ENCODE assay signal across 8 cellular contexts in genomic region chr5:32585446-32586250, GRCh38. TPM values are rescaled to one million over a fixed set of nuclear protein-coding genes. Genes with fewer than 3 reads are reported as not detected.
DNase-seq lines count a peak whose midpoint lies in the region; ATAC-seq and TF ChIP-seq lines count a peak whose summit lies in the region.

TSS of gene SUB1 (plus strand) at chr5:32585557. CDS start at chr5:32588513, 2,956 bp downstream.

- no peak for TF ChIP-seq RAD21 in Ishikawa (IDR thresholded peaks at IDR 0.05; ENCODE audit: low read depth)

- peak within 1 kb of the TSS; percentile 77 for H3K4me3 ChIP-seq in epithelial cell of proximal tubule (ENCODE audit: low read depth, low read length)
- peak within 1 kb of the TSS; percentile 74 to 94 for H3K4me3 ChIP-seq in mucosa of rectum (ENCODE audit: low read length in 2 of 2)

- peak within 1 kb of the TSS; percentile 79 to 90 for H3K9ac ChIP-seq in mucosa of rectum (ENCODE audit: low read depth in 1 of 2, low read length in 2 of 2)

- TF ChIP-seq CTCF in epithelial cell of proximal tubule (conservative IDR thresholded peaks at IDR 0.05; ENCODE audit: low read depth, low read length) = no peak

- DNase-seq in DMS114 treated with DMSO at 0.1 percent for 48 hours (lab: John Stamatoyannopoulos, UW; ENCODE audit: unreplicated experiment) (peak; percentile 76), OCI-M2 (lab: John Stamatoyannopoulos, UW; ENCODE audit: unreplicated experiment) (peak; percentile 45), activated T-cell treated with anti-CD3 and anti-CD28 coated beads for 4 hours (peak; percentile 92), epithelial cell of proximal tubule (ENCODE audit: low read depth) (no peak)
- DNase-seq in stimulated activated CD8-positive, alpha-beta memory T cell treated with anti-CD3 and anti-CD28 coated beads, Interleukin-4, amount 100 ng/mL, for 48 hours = peak; percentile 96

- no peaks in the 10 kb centered on the region for H3K27me3 ChIP-seq in mucosa of rectum (ENCODE audit: control insufficient read depth in 2 of 2, insufficient read depth in 2 of 2, low read length in 2 of 2)

- peaks cover 4 to 18% of the 10 kb centered on the region in 2 donors for H3K36me3 ChIP-seq in mucosa of rectum (ENCODE audit: control insufficient read depth in 2 of 2, insufficient read depth in 2 of 2, low read length in 2 of 2)

- H3K27ac ChIP-seq in mucosa of rectum (ENCODE audit: low read depth in 2 of 2, low read length in 2 of 2) = peak within 1 kb of the TSS; percentile 98 to 100

- ATAC-seq in GM21576 (IDR thresholded peaks at IDR 0.05; ENCODE audit: unreplicated experiment) = peak; percentile 39

- no peak for TF ChIP-seq EP300 in Ishikawa (IDR thresholded peaks at IDR 0.05; ENCODE audit: borderline replicate concordance)

- peaks cover 0 to 4% of the 10 kb centered on the region in 2 donors for H3K9me3 ChIP-seq in mucosa of rectum (ENCODE audit: control insufficient read depth in 2 of 2, low read length in 2 of 2)

- H3K4me1 ChIP-seq in mucosa of rectum (ENCODE audit: control insufficient read depth in 2 of 2, insufficient read depth in 2 of 2, low read length in 2 of 2) = peaks cover 9 to 16% of the 10 kb centered on the region in 2 donors

TF ChIP-seq in Ishikawa, 13 proteins besides CTCF, POLR2A, EP300 and RAD21:
- TF ChIP-seq TCF12 (IDR thresholded peaks at IDR 0.05; ENCODE audit: low read depth) (no peak), EGR1 (IDR thresholded peaks at IDR 0.05) (peak; percentile 48; the same call in 1 of the 2 replicates), FOXM1 (IDR thresholded peaks at IDR 0.05; ENCODE audit: borderline replicate concordance, low read depth) (no peak), CEBPB (IDR thresholded peaks at IDR 0.05) (no peak), YY1 (IDR thresholded peaks at IDR 0.05; ENCODE audit: low read depth) (peak; percentile 83), ZBTB7A (IDR thresholded peaks at IDR 0.05; ENCODE audit: low read depth) (no peak), CREB1 (IDR thresholded peaks at IDR 0.05; ENCODE audit: low read depth) (peak; percentile 46; the same call in 1 of the 2 replicates), MAX (IDR thresholded peaks at IDR 0.05) (peak; percentile 78), TEAD4 (IDR thresholded peaks at IDR 0.05) (no peak), USF1 (IDR thresholded peaks at IDR 0.05) (peak; percentile 99), NFIC (IDR thresholded peaks at IDR 0.05) (no peak), REST (IDR thresholded peaks at IDR 0.05; ENCODE audit: low read depth) (no peak), TAF1 (IDR thresholded peaks at IDR 0.05; ENCODE audit: low read depth) (peak; percentile 95)

RNA-seq across cellular contexts. Expression of gene SUB1, which starts in this region (rescaled TPM):
- total RNA-seq in epithelial cell of proximal tubule = 203 and 418 TPM in 2 replicates
